In the genomic region with DNA sequence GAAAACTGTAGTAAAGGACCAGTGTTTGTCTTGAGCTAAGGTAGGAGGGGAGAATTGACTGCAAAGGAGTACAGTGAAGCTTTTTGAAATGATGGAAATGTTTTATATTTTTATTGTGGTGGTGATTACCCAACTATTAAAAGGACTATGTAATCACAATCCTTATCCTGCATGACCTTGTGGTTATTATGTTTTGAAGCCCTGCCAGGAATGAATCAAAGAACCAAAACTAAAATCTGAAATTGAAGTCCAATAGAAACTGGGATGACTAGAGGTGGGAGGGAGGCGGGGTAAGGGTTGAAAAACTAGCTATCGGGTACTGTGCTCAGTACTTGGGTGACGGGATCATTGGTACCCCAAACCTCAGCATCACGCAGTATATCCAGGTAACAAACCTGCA, we compare ENCODE assay signal across 24 cellular contexts. TPM values are rescaled to one million over a fixed set of nuclear protein-coding genes. Genes with fewer than 3 reads are reported as not detected.
A peak's percentile ranks its signal among the peaks of the same experiment; 100 is the strongest.
DNase-seq lines count a peak whose midpoint lies in the region; ATAC-seq and TF ChIP-seq lines count a peak whose summit lies in the region.
"Had no signal": no experiment of that assay in that cellular context is flagged by ENCODE, and none has a peak within 500 bp of the region (broad histone marks: within the 10 kb centered on the region; RNA-seq: fewer than 3 reads in every experiment).

No MANE protein-coding gene starts in this region.

- DNase-seq in IMR-90 (peak; percentile 45), T-cell (no peak), iris pigment epithelial cell (ENCODE audit: low read depth) (peak; percentile 64), transverse colon (peak; percentile 9), psoas muscle (no peak), SIG-M5 (lab: John Stamatoyannopoulos, UW) (no peak)
- DNase-seq in stimulated activated CD4-positive, alpha-beta T cell treated with anti-CD3 and anti-CD28 coated beads, Interleukin-2, amount 100 ng/mL, for 24 hours: no peak
- DNase-seq: ACHN; Calu3; CD8-positive, alpha-beta T cell; GF-D8; MM.1S; NCI-H1048; NCI-H1417 treated with DMSO at 0.1 percent for 48 hours; NCI-H187; NCI-H446 treated with DMSO at 0.1 percent for 48 hours; NCI-H526 treated with DMSO at 0.1 percent for 48 hours; PC-9; RPMI8226; SHP77 had no signal

- TF ChIP-seq POLR2A in IMR-90 (IDR thresholded peaks at IDR 0.05; ENCODE audit: low read depth, low read length): no peak
- TF ChIP-seq POLR2A in transverse colon (IDR thresholded peaks at IDR 0.05): no peak

- no peak overlapping the region for H3K4me3 Mint-ChIP-seq in T-cell
- H3K4me3 Mint-ChIP-seq: CD8-positive, alpha-beta T cell; IgD-negative memory B cell had no signal

- peaks cover 54% of the 10 kb centered on the region for H3K36me3 Mint-ChIP-seq in T-cell

- H3K4ac ChIP-seq in IMR-90 (ENCODE audit: low read depth, low read length): no peak overlapping the region

- no peak overlapping the region for H3K23ac ChIP-seq in IMR-90 (ENCODE audit: low read depth, low read length)

- H3K36me3 ChIP-seq in IMR-90 (ENCODE audit: control insufficient read depth, insufficient read depth, low read length) (no peaks in the 10 kb centered on the region), transverse colon (peaks cover 0 to 12% (median 0%) of the 10 kb centered on the region in 4 donors), psoas muscle (ENCODE audit: insufficient read depth in 1 of 2, low read depth in 1 of 2) (peaks cover 0 to 54% of the 10 kb centered on the region in 2 donors)

- no TSS peak for BruUV-seq in IMR-90 (replicated peaks; lab: Mats Ljungman, UMichigan)

- no peak overlapping the region for H4K5ac ChIP-seq in IMR-90 (ENCODE audit: low read depth, low read length)

- H3K56ac ChIP-seq in IMR-90 (ENCODE audit: extremely low read depth, insufficient read depth, low read length): no peak overlapping the region

- no peak overlapping the region for H3K27ac ChIP-seq in IMR-90 (ENCODE audit: insufficient read depth, low read length)
- H3K27ac ChIP-seq in transverse colon: no peak overlapping the region
- H3K27ac ChIP-seq in psoas muscle: no peak overlapping the region
- H3K27ac ChIP-seq: BLaER1 treated with 17β-estradiol and CSF1 and Interleukin-3, amounts not matched to agents 10 nM and 100 nM; PC-9; SK-N-MC had no signal

- H2BK5ac ChIP-seq in IMR-90 (ENCODE audit: low read depth, low read length, poor library complexity, severe bottlenecking): no peak overlapping the region

- CTCF ChIA-PET in IMR-90 (lab: Yijun Ruan, JAX): interaction anchor here (1.5 kb wide), 1 partner anchor 9 kb away, joined by 4 read pairs; the partner anchor contains the start of gene CCDC7
- CTCF ChIA-PET in T-cell (lab: Charles Lee): interaction anchor here (0.6 to 1.6 kb wide), 3 partner anchors 9 to 558 kb away, joined by 3 to 8 read pairs (median 6); partner anchors contain the start of gene CCDC7 (in 1 of the 2)

- TF ChIP-seq RAD21 in IMR-90 (IDR thresholded peaks at IDR 0.05; ENCODE audit: low read length): no peak

- H3K79me1 ChIP-seq in IMR-90 (ENCODE audit: low read depth in 1 of 2, low read length in 2 of 2): no peaks in the 10 kb centered on the region

- H3K4me1 ChIP-seq in IMR-90 (ENCODE audit: control insufficient read depth, insufficient read depth, low read length) (no peaks in the 10 kb centered on the region), transverse colon (peaks cover 0 to 12% (median 0%) of the 10 kb centered on the region in 4 donors), psoas muscle (no peaks in the 10 kb centered on the region)

- H3K9ac ChIP-seq in IMR-90 (ENCODE audit: low read depth, low read length): no peak overlapping the region
- H3K9ac ChIP-seq: BLaER1 treated with 17β-estradiol and CSF1 and Interleukin-3, amounts not matched to agents 10 nM and 100 nM had no signal

- no peak overlapping the region for H4K91ac ChIP-seq in IMR-90 (ENCODE audit: insufficient read depth, low read depth, low read length)

- H3K4me3 ChIP-seq in IMR-90 (ENCODE audit: insufficient read depth, low read depth, low read length): no peak overlapping the region
- no peak overlapping the region for H3K4me3 ChIP-seq in transverse colon
- no peak overlapping the region for H3K4me3 ChIP-seq in psoas muscle
- H3K4me3 ChIP-seq: BLaER1 treated with 17β-estradiol and CSF1 and Interleukin-3, amounts not matched to agents 10 nM and 100 nM; PC-9; SK-N-MC had no signal

- H3K4me2 ChIP-seq in IMR-90 (ENCODE audit: low read depth, low read length): no peak overlapping the region
- H3K4me2 ChIP-seq: BLaER1 treated with 17β-estradiol and CSF1 and Interleukin-3, amounts not matched to agents 10 nM and 100 nM; PC-9 had no signal

- no peak overlapping the region for H4K8ac ChIP-seq in IMR-90 (ENCODE audit: low read depth in 2 of 2, low read length in 2 of 2)

- no peak overlapping the region for H2BK120ac ChIP-seq in IMR-90 (ENCODE audit: low read depth, low read length)

- dilution Hi-C loops in IMR-90 (cut with HindIII; ENCODE audit: low sequenced_read_pairs, unreplicated experiment): no loop called here

- TF ChIP-seq CTCF in IMR-90 (conservative IDR thresholded peaks at IDR 0.05; ENCODE audit: low read depth, low read length): no peak
- TF ChIP-seq CTCF in transverse colon (IDR thresholded peaks at IDR 0.05): no peak
- no peak for TF ChIP-seq CTCF in psoas muscle (IDR thresholded peaks at IDR 0.05)

- POLR2A ChIA-PET in IMR-90 (lab: Charles Lee; ENCODE audit: unreplicated experiment) (no interaction called here), T-cell (lab: Charles Lee) (interaction anchor here in 1 of 2 donors (0.7 kb wide), 1 partner anchor 1350 kb away, joined by 3 read pairs; no protein-coding TSS in a partner anchor)

- no peak overlapping the region for H3K18ac ChIP-seq in IMR-90 (ENCODE audit: low read depth, low read length)

- no peaks in the 10 kb centered on the region for H3K27me3 Mint-ChIP-seq in T-cell
- H3K27me3 Mint-ChIP-seq: IgD-negative memory B cell had no signal

- H2BK20ac ChIP-seq in IMR-90 (ENCODE audit: low read depth, low read length): no peak overlapping the region

- H3K9me3 Mint-ChIP-seq in T-cell: no peaks in the 10 kb centered on the region
- H3K9me3 Mint-ChIP-seq: CD8-positive, alpha-beta T cell; IgD-negative memory B cell had no signal

- H2BK15ac ChIP-seq in IMR-90 (ENCODE audit: low read depth, low read length): no peak overlapping the region

- H3K14ac ChIP-seq in IMR-90 (replicated peaks; ENCODE audit: low read depth, low read length): no peak overlapping the region

- H3K9me3 ChIP-seq in IMR-90 (ENCODE audit: control insufficient read depth, insufficient read depth, low read length) (no peaks in the 10 kb centered on the region), transverse colon (no peaks in the 10 kb centered on the region), psoas muscle (no peaks in the 10 kb centered on the region)
- H3K9me3 ChIP-seq: BLaER1 treated with 17β-estradiol and CSF1 and Interleukin-3, amounts not matched to agents 10 nM and 100 nM had no signal

- H3K9me1 ChIP-seq in IMR-90 (ENCODE audit: insufficient read depth, low read length): no peaks in the 10 kb centered on the region

- H2AFZ ChIP-seq in IMR-90 (replicated peaks; ENCODE audit: low read length, poor library complexity): no peak overlapping the region
- H2AFZ ChIP-seq: PC-9 had no signal

- H3K4me1 Mint-ChIP-seq in T-cell: peaks cover 30 to 38% (median 36%) of the 10 kb centered on the region in 3 donors

- no peaks in the 10 kb centered on the region for H4K20me1 ChIP-seq in IMR-90 (ENCODE audit: insufficient read depth, low read length)
- H4K20me1 ChIP-seq: BLaER1 treated with 17β-estradiol and CSF1 and Interleukin-3, amounts not matched to agents 10 nM and 100 nM had no signal

- H3K27ac Mint-ChIP-seq in T-cell: peak overlapping the region; percentile 1 to 63
- H3K27ac Mint-ChIP-seq: CD8-positive, alpha-beta T cell; IgD-negative memory B cell had no signal

- no peaks in the 10 kb centered on the region for H3K27me3 ChIP-seq in IMR-90 (ENCODE audit: control insufficient read depth, insufficient read depth, low read length)
- no peaks in the 10 kb centered on the region for H3K27me3 ChIP-seq in transverse colon
- no peaks in the 10 kb centered on the region for H3K27me3 ChIP-seq in psoas muscle (ENCODE audit: insufficient read depth in 3 of 3, low read length in 2 of 3)
- H3K27me3 ChIP-seq: BLaER1 treated with 17β-estradiol and CSF1 and Interleukin-3, amounts not matched to agents 10 nM and 100 nM had no signal

- no peak overlapping the region for H2AK5ac ChIP-seq in IMR-90 (ENCODE audit: low read depth, low read length)

- H2AK9ac ChIP-seq in IMR-90 (replicated peaks; ENCODE audit: low read depth, low read length, poor library complexity): no peak overlapping the region

- ATAC-seq in IMR-90 (ENCODE audit: low read depth) (peak; percentile 21; the same call in 1 of the 2 replicates), T-cell (replicated peaks in 1 of 4) (no peak), psoas muscle (no peak)
- ATAC-seq: CD8-positive, alpha-beta T cell; HCT116 had no signal

- WGBS in IMR-90 (ENCODE audit: extremely low coverage in 2 of 2, insufficient read length in 1 of 2), 2 experiments: no CpG with 5 or more reads among the region's 4 CpGs
- WGBS in transverse colon (ENCODE audit: low coverage in 1 of 2), 2 donors: 57 to 68% methylated on average over 4 of the region's 4 CpGs
- WGBS in psoas muscle, 3 donors: 95 to 99% (median 97%) methylated on average over 4 of the region's 4 CpGs

- in situ Hi-C loops in IMR-90 (cut with MboI; ENCODE audit: low sequenced_read_pairs) (no loop called here), transverse colon (cut with MboI; ENCODE audit: low pct_ligation_motif_present in 1 of 4, low pct_unique_long_range_greater_than_20kb in 1 of 4, low sequenced_read_pairs in 3 of 4) (no loop called here)

- intact Hi-C loops in IMR-90 (cut with micrococcal nuclease): no loop called here
- intact Hi-C loops in transverse colon (cut with DNase I; ENCODE audit: low total_unique reads): no loop called here
- intact Hi-C loops in psoas muscle (cut with DNase I): no loop called here

- TF ChIP-seq EP300 in transverse colon (IDR thresholded peaks at IDR 0.05; ENCODE audit: low read depth): no peak

TF ChIP-seq in IMR-90, 13 proteins besides CTCF, POLR2A, EP300 and RAD21 (continues in another document):
- no peak for TF ChIP-seq USF2 (IDR thresholded peaks at IDR 0.05; ENCODE audit: low read depth, low read length)

RNA-seq across cellular contexts. Expression of gene CCDC7, which starts 8.2 kb away (rescaled TPM):
- total RNA-seq in IMR-90 (2012; rRNA removed) (3.9 and 4.3 TPM in 2 replicates), T-cell (10 to 100 TPM; 48.1 to 74.6 (median 62.1) TPM), transverse colon (10 to 100 TPM in 3 of 4 donors, 1 to 10 TPM in 1; 4.8 to 17.6 (median 13.3) TPM), psoas muscle (10 to 100 TPM; 13.5 to 20.4 (median 16.7) TPM)
- polyA plus RNA-seq in IMR-90 (2012; rRNA removed) (0.37 and 0.74 TPM in 2 replicates), psoas muscle (1 to 10 TPM in 1 of 3 donors, under 1 TPM in 2; 0.85 to 1.4 (median 0.86) TPM)
- 0.05 and 0.10 TPM in 2 replicates for polyA plus RNA-seq in IMR-90 (2012; cell fraction: cytosol; rRNA removed)
- 0.33 and 1.6 TPM in 2 replicates for polyA plus RNA-seq in IMR-90 (2012; cell fraction: nucleus; rRNA removed; ENCODE audit: low replicate concordance)

Comparison
In these comparisons a context has a peak if more than half of its experiments do, and no peak if none do; other contexts are left out.
1. DNase-seq: peak in IMR-90 (single experiment), iris pigment epithelial cell (single experiment) and transverse colon (single experiment); none in T-cell (0 of 34), stimulated activated CD4-positive, alpha-beta T cell treated with anti-CD3 and anti-CD28 coated beads, Interleukin-2, amount 100 ng/mL, for 24 hours (0 of 2), psoas muscle (0 of 2) and SIG-M5 (single experiment).